In the genomic region with DNA sequence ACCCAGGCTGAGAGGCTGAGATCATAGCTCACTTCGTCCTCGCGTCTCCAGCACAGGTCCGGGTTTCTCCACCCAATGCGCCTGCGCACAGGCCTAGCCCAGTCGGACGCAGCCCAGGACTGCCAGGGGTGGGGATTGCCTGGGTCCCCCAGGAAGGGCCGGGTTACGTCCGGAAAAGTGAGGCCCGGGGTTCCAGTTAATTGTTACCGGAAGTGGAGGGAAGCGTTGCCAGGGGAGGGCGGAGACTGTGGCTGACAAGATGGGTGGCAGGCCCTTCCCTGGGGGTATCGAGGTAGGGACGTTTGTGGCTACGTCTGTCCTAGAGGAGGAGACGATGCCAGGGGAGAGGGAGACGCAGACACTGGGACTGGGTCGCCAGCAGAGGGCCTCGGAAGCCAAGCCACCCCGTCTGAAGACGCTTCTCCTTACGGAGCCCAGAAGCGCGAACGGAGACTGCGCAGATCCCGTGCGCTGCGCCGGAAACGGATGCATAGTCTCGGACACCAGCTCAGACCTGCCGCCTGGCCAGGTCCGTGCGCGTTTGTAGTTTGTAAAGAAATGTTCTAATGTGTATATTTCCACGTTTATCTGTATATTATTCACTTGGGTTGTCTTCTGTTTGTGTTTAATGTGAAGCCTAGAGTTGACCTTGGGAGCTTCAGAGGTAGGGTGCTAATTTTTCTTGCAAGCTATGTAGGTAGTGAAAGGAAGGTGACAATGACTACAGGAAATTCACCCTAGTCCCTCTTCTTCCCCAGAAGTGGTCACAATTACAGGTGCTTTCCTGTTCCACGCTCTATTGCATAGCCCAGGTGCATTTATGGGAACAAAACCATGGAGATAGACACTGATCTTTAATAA, we compare ENCODE assay signal across 1 cellular context.
TF ChIP-seq lines count a peak whose summit lies in the region.

No MANE protein-coding gene starts in this region.

TF ChIP-seq in WTC11, 78 proteins besides CTCF, POLR2A, EP300 and RAD21 (continued from another document):
- TF ChIP-seq, protein P1, sequence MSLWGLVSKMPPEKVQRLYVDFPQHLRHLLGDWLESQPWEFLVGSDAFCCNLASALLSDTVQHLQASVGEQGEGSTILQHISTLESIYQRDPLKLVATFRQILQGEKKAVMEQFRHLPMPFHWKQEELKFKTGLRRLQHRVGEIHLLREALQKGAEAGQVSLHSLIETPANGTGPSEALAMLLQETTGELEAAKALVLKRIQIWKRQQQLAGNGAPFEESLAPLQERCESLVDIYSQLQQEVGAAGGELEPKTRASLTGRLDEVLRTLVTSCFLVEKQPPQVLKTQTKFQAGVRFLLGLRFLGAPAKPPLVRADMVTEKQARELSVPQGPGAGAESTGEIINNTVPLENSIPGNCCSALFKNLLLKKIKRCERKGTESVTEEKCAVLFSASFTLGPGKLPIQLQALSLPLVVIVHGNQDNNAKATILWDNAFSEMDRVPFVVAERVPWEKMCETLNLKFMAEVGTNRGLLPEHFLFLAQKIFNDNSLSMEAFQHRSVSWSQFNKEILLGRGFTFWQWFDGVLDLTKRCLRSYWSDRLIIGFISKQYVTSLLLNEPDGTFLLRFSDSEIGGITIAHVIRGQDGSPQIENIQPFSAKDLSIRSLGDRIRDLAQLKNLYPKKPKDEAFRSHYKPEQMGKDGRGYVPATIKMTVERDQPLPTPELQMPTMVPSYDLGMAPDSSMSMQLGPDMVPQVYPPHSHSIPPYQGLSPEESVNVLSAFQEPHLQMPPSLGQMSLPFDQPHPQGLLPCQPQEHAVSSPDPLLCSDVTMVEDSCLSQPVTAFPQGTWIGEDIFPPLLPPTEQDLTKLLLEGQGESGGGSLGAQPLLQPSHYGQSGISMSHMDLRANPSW (CRISPR knock-in tag; conservative IDR thresholded peaks at IDR 0.05; ENCODE audit: low read depth) = no peak
- TF ChIP-seq, protein P2, sequence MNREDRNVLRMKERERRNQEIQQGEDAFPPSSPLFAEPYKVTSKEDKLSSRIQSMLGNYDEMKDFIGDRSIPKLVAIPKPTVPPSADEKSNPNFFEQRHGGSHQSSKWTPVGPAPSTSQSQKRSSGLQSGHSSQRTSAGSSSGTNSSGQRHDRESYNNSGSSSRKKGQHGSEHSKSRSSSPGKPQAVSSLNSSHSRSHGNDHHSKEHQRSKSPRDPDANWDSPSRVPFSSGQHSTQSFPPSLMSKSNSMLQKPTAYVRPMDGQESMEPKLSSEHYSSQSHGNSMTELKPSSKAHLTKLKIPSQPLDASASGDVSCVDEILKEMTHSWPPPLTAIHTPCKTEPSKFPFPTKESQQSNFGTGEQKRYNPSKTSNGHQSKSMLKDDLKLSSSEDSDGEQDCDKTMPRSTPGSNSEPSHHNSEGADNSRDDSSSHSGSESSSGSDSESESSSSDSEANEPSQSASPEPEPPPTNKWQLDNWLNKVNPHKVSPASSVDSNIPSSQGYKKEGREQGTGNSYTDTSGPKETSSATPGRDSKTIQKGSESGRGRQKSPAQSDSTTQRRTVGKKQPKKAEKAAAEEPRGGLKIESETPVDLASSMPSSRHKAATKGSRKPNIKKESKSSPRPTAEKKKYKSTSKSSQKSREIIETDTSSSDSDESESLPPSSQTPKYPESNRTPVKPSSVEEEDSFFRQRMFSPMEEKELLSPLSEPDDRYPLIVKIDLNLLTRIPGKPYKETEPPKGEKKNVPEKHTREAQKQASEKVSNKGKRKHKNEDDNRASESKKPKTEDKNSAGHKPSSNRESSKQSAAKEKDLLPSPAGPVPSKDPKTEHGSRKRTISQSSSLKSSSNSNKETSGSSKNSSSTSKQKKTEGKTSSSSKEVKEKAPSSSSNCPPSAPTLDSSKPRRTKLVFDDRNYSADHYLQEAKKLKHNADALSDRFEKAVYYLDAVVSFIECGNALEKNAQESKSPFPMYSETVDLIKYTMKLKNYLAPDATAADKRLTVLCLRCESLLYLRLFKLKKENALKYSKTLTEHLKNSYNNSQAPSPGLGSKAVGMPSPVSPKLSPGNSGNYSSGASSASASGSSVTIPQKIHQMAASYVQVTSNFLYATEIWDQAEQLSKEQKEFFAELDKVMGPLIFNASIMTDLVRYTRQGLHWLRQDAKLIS (CRISPR knock-in tag; IDR thresholded peaks at IDR 0.05; ENCODE audit: borderline replicate concordance) = 0 out of 2 replicates have a peak, but pooled peaks have one; percentile 39
- TF ChIP-seq EMX1 (CRISPR knock-in tag; IDR thresholded peaks at IDR 0.05) = peak; percentile 76
- TF ChIP-seq FOXK1 (CRISPR knock-in tag; IDR thresholded peaks at IDR 0.05) = peak; percentile 66; the same call in 1 of the 2 replicates
- TF ChIP-seq PRRX2 (CRISPR knock-in tag; IDR thresholded peaks at IDR 0.05) = peak; percentile 60; the same call in 1 of the 2 replicates
- TF ChIP-seq ZNF121 (CRISPR knock-in tag; IDR thresholded peaks at IDR 0.05) = no peak
- 0 out of 2 replicates have a peak, but pooled peaks have one; percentile 21 for TF ChIP-seq ZNF671 (CRISPR knock-in tag; IDR thresholded peaks at IDR 0.05)
- TF ChIP-seq, protein P3, sequence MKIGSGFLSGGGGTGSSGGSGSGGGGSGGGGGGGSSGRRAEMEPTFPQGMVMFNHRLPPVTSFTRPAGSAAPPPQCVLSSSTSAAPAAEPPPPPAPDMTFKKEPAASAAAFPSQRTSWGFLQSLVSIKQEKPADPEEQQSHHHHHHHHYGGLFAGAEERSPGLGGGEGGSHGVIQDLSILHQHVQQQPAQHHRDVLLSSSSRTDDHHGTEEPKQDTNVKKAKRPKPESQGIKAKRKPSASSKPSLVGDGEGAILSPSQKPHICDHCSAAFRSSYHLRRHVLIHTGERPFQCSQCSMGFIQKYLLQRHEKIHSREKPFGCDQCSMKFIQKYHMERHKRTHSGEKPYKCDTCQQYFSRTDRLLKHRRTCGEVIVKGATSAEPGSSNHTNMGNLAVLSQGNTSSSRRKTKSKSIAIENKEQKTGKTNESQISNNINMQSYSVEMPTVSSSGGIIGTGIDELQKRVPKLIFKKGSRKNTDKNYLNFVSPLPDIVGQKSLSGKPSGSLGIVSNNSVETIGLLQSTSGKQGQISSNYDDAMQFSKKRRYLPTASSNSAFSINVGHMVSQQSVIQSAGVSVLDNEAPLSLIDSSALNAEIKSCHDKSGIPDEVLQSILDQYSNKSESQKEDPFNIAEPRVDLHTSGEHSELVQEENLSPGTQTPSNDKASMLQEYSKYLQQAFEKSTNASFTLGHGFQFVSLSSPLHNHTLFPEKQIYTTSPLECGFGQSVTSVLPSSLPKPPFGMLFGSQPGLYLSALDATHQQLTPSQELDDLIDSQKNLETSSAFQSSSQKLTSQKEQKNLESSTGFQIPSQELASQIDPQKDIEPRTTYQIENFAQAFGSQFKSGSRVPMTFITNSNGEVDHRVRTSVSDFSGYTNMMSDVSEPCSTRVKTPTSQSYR (CRISPR knock-in tag; IDR thresholded peaks at IDR 0.05) = peak; percentile 43; the same call in 1 of the 2 replicates
- peak; percentile 66; the same call in 1 of the 2 replicates for TF ChIP-seq FOXP1 (CRISPR knock-in tag; IDR thresholded peaks at IDR 0.05; ENCODE audit: borderline replicate concordance)
TF ChIP-seq in WTC11: peak in this region for 18.
